25 cellular contexts compared by ENCODE assay signal in genomic region chr18:73384246-73384645, GRCh38.
DNase-seq lines count a peak whose midpoint lies in the region; ATAC-seq and TF ChIP-seq lines count a peak whose summit lies in the region.
"Had no signal": no experiment of that assay in that cellular context is flagged by ENCODE, and none has a peak within 500 bp of the region (broad histone marks: within the 10 kb centered on the region; RNA-seq: fewer than 3 reads in every experiment).

No MANE protein-coding gene starts in this region.

- peak overlapping the region; percentile 7 for H2AFZ ChIP-seq in mammary epithelial cell (ENCODE audit: low read depth, low read length)
- H2AFZ ChIP-seq in IMR-90 (replicated peaks; ENCODE audit: low read length, poor library complexity): no peak overlapping the region
- no peak overlapping the region for H2AFZ ChIP-seq in trophoblast cell (ENCODE audit: insufficient read depth, low read length, poor library complexity)

- H3K4me2 ChIP-seq in mammary epithelial cell (ENCODE audit: insufficient read depth, low read depth, low read length) (no peak overlapping the region), IMR-90 (ENCODE audit: low read depth, low read length) (no peak overlapping the region), trophoblast cell (ENCODE audit: low read length) (no peak overlapping the region)
- H3K4me2 ChIP-seq: A549, BLaER1 had no signal

- H3K9me1 ChIP-seq in IMR-90 (ENCODE audit: insufficient read depth, low read length): no peaks in the 10 kb centered on the region

- no peak overlapping the region for H4K12ac ChIP-seq in trophoblast cell (ENCODE audit: low read depth, low read length)

- no peak overlapping the region for H2BK15ac ChIP-seq in IMR-90 (ENCODE audit: low read depth, low read length)

- H3K23ac ChIP-seq in IMR-90 (ENCODE audit: low read depth, low read length) (no peak overlapping the region), trophoblast cell (ENCODE audit: low read length) (no peak overlapping the region)

- H4K5ac ChIP-seq in IMR-90 (ENCODE audit: low read depth, low read length): no peak overlapping the region

- no peaks in the 10 kb centered on the region for H3K27me3 ChIP-seq in mammary epithelial cell (ENCODE audit: insufficient read depth, low read length)
- H3K27me3 ChIP-seq in breast epithelium: no peaks in the 10 kb centered on the region
- H3K27me3 ChIP-seq in IMR-90 (ENCODE audit: control insufficient read depth, insufficient read depth, low read length): no peaks in the 10 kb centered on the region
- H3K27me3 ChIP-seq in trophoblast cell (ENCODE audit: insufficient read depth, low read length): no peaks in the 10 kb centered on the region
- H3K27me3 ChIP-seq: BE2C, BLaER1 had no signal

- no peak overlapping the region for H3K4ac ChIP-seq in IMR-90 (ENCODE audit: low read depth, low read length)
- no peak overlapping the region for H3K4ac ChIP-seq in trophoblast cell (ENCODE audit: low read depth, low read length)

- TF ChIP-seq POLR2A in breast epithelium (IDR thresholded peaks at IDR 0.05) (no peak), IMR-90 (IDR thresholded peaks at IDR 0.05; ENCODE audit: low read depth, low read length) (no peak)

- H4K91ac ChIP-seq in IMR-90 (ENCODE audit: insufficient read depth, low read depth, low read length): no peak overlapping the region
- H4K91ac ChIP-seq in trophoblast cell (ENCODE audit: low read depth, low read length): no peak overlapping the region

- no peaks in the 10 kb centered on the region for H3K79me1 ChIP-seq in IMR-90 (ENCODE audit: low read depth in 1 of 2, low read length in 2 of 2)
- H3K79me1 ChIP-seq in trophoblast cell (ENCODE audit: low read length): no peaks in the 10 kb centered on the region

- H4K20me1 ChIP-seq in mammary epithelial cell (ENCODE audit: insufficient read depth, low read length) (no peaks in the 10 kb centered on the region), IMR-90 (ENCODE audit: insufficient read depth, low read length) (no peaks in the 10 kb centered on the region)
- H4K20me1 ChIP-seq: BLaER1 had no signal

- no peak overlapping the region for H2BK20ac ChIP-seq in IMR-90 (ENCODE audit: low read depth, low read length)

- in situ Hi-C loops in mammary epithelial cell (cut with MboI; ENCODE audit: low sequenced_read_pairs in 2 of 2): no loop called here
- in situ Hi-C loops in IMR-90 (cut with MboI; ENCODE audit: low sequenced_read_pairs): no loop called here

- 56% methylated on average over 4 of the region's 4 CpGs for WGBS in mammary epithelial cell (ENCODE audit: low coverage, missing lambda C conversion rate)
- WGBS in IMR-90 (ENCODE audit: extremely low coverage in 2 of 2, insufficient read length in 1 of 2), 2 experiments: 60% methylated on average over 1 of the region's 4 CpGs; no CpG with 5 or more reads in 1 of the 2 experiments
- WGBS in trophoblast cell (ENCODE audit: extremely low coverage, insufficient coverage, insufficient read length): 100% methylated on average over 1 of the region's 4 CpGs

- DNase-seq in mammary epithelial cell (no peak), breast epithelium (ENCODE audit: low spot score in 2 of 2) (no peak), IMR-90 (peak; percentile 26), amniotic epithelial cell (ENCODE audit: low read depth) (peak; percentile 13), trophoblast cell (peak; percentile 17 to 55), globus pallidus (ENCODE audit: low spot score) (no peak), amygdala (lab: John Stamatoyannopoulos, UW) (no peak)
- no peak for DNase-seq in effector CD4-positive, alpha-beta T cell
- DNase-seq: BE2C; C1 segment of cervical spinal cord; CD4-positive, alpha-beta memory T cell; CD4-positive, CD25-positive, alpha-beta regulatory T cell; CD8-positive, alpha-beta memory T cell; COR-L47; DMS 273 treated with DMSO at 0.1 percent for 48 hours; DMS153; DMS53; DMS79; DND-41; EL; GDM1 had no signal

- CTCF ChIA-PET in mammary epithelial cell (lab: Charles Lee; ENCODE audit: low non-redundant PET) (no interaction called here), IMR-90 (lab: Yijun Ruan, JAX) (no interaction called here)

- H4K8ac ChIP-seq in IMR-90 (ENCODE audit: low read depth in 2 of 2, low read length in 2 of 2) (no peak overlapping the region), trophoblast cell (ENCODE audit: low read depth, low read length) (no peak overlapping the region)

- intact Hi-C loops in mammary epithelial cell (cut with micrococcal nuclease) (no loop called here), breast epithelium (cut with DNase I; ENCODE audit: low total_unique reads) (no loop called here), IMR-90 (cut with micrococcal nuclease) (no loop called here)

- no peak for ATAC-seq in IMR-90 (ENCODE audit: low read depth)
- ATAC-seq: A549, GM12878 had no signal

- H3K4me3 ChIP-seq in mammary epithelial cell (replicated peaks in 1 of 3; ENCODE audit: insufficient read depth in 1 of 3, low read depth in 2 of 3, low read length in 3 of 3) (no peak overlapping the region), breast epithelium (no peak overlapping the region), IMR-90 (ENCODE audit: insufficient read depth, low read depth, low read length) (no peak overlapping the region), trophoblast cell (ENCODE audit: low read depth, low read length) (no peak overlapping the region)
- H3K4me3 ChIP-seq: A549, BLaER1, GM12878 had no signal

- H2BK120ac ChIP-seq in IMR-90 (ENCODE audit: low read depth, low read length): no peak overlapping the region
- H2BK120ac ChIP-seq in trophoblast cell (ENCODE audit: insufficient read depth, low read length, poor library complexity): no peak overlapping the region

- dilution Hi-C loops in mammary epithelial cell (cut with HindIII; ENCODE audit: low sequenced_read_pairs) (no loop called here), IMR-90 (cut with HindIII; ENCODE audit: low sequenced_read_pairs, unreplicated experiment) (no loop called here)

- H3K18ac ChIP-seq in IMR-90 (ENCODE audit: low read depth, low read length) (no peak overlapping the region), trophoblast cell (ENCODE audit: low read length) (no peak overlapping the region)

- BruUV-seq in mammary epithelial cell (replicated peaks; lab: Mats Ljungman, UMichigan) (no TSS peak), IMR-90 (replicated peaks; lab: Mats Ljungman, UMichigan) (no TSS peak)

- H3K9ac ChIP-seq in mammary epithelial cell (ENCODE audit: insufficient read depth, low read length) (no peak overlapping the region), IMR-90 (ENCODE audit: low read depth, low read length) (no peak overlapping the region), trophoblast cell (ENCODE audit: low read length) (no peak overlapping the region)
- H3K9ac ChIP-seq: BLaER1 had no signal

- H3K4me1 ChIP-seq in mammary epithelial cell (ENCODE audit: insufficient read depth, low read length): peaks cover 8% of the 10 kb centered on the region
- H3K4me1 ChIP-seq in breast epithelium: no peaks in the 10 kb centered on the region
- H3K4me1 ChIP-seq in IMR-90 (ENCODE audit: control insufficient read depth, insufficient read depth, low read length): no peaks in the 10 kb centered on the region
- no peaks in the 10 kb centered on the region for H3K4me1 ChIP-seq in trophoblast cell (ENCODE audit: control insufficient read depth in 1 of 2, insufficient read depth in 2 of 2, low read length in 2 of 2)
- H3K4me1 ChIP-seq: A549, BE2C, BLaER1 had no signal

- H3K9me3 ChIP-seq in mammary epithelial cell (replicated peaks; ENCODE audit: insufficient read depth, low read length) (no peaks in the 10 kb centered on the region), breast epithelium (no peaks in the 10 kb centered on the region), IMR-90 (ENCODE audit: control insufficient read depth, insufficient read depth, low read length) (no peaks in the 10 kb centered on the region), trophoblast cell (ENCODE audit: insufficient read depth, low read depth, low read length) (no peaks in the 10 kb centered on the region)
- H3K9me3 ChIP-seq: A549, BE2C, BLaER1 had no signal

- TF ChIP-seq CTCF in mammary epithelial cell (conservative IDR thresholded peaks at IDR 0.05 in 1 of 2, IDR thresholded peaks at IDR 0.05 in 1 of 2; ENCODE audit: extremely low read depth in 1 of 2, insufficient read depth in 1 of 2, low read depth in 1 of 2, low read length in 2 of 2): no peak
- TF ChIP-seq CTCF in breast epithelium (IDR thresholded peaks at IDR 0.05): no peak
- TF ChIP-seq CTCF in IMR-90 (conservative IDR thresholded peaks at IDR 0.05; ENCODE audit: low read depth, low read length): no peak

- no peak overlapping the region for H2AK5ac ChIP-seq in IMR-90 (ENCODE audit: low read depth, low read length)
- H2AK5ac ChIP-seq in trophoblast cell (ENCODE audit: low read length): no peak overlapping the region

- no peaks in the 10 kb centered on the region for H3K79me2 ChIP-seq in mammary epithelial cell (ENCODE audit: insufficient read depth, low read length)
- no peaks in the 10 kb centered on the region for H3K79me2 ChIP-seq in trophoblast cell (ENCODE audit: control insufficient read depth, insufficient read depth, low read length, poor library complexity)

- H3K36me3 ChIP-seq in mammary epithelial cell (ENCODE audit: insufficient read depth, low read length): no peaks in the 10 kb centered on the region
- H3K36me3 ChIP-seq in breast epithelium: no peaks in the 10 kb centered on the region
- no peaks in the 10 kb centered on the region for H3K36me3 ChIP-seq in IMR-90 (ENCODE audit: control insufficient read depth, insufficient read depth, low read length)
- no peaks in the 10 kb centered on the region for H3K36me3 ChIP-seq in trophoblast cell (ENCODE audit: control insufficient read depth in 1 of 2, insufficient read depth in 2 of 2, low read length in 2 of 2)
- H3K36me3 ChIP-seq: BE2C, BLaER1 had no signal

- no peak overlapping the region for H3K56ac ChIP-seq in IMR-90 (ENCODE audit: extremely low read depth, insufficient read depth, low read length)

- H3K14ac ChIP-seq in IMR-90 (replicated peaks; ENCODE audit: low read depth, low read length) (no peak overlapping the region), trophoblast cell (ENCODE audit: low read length) (no peak overlapping the region)

- H2BK5ac ChIP-seq in IMR-90 (ENCODE audit: low read depth, low read length, poor library complexity, severe bottlenecking) (no peak overlapping the region), trophoblast cell (ENCODE audit: low read depth, low read length, poor library complexity) (no peak overlapping the region)

- H3K27ac ChIP-seq in mammary epithelial cell (ENCODE audit: insufficient read depth, low read depth, low read length) (no peak overlapping the region), breast epithelium (no peak overlapping the region), IMR-90 (ENCODE audit: insufficient read depth, low read length) (no peak overlapping the region), trophoblast cell (ENCODE audit: low read depth, low read length) (no peak overlapping the region)
- H3K27ac ChIP-seq: 22Rv1, A549, BLaER1 had no signal

- H2BK12ac ChIP-seq in trophoblast cell (ENCODE audit: low read length): no peak overlapping the region

- H2AK9ac ChIP-seq in IMR-90 (replicated peaks; ENCODE audit: low read depth, low read length, poor library complexity): no peak overlapping the region

- TF ChIP-seq RAD21 in IMR-90 (IDR thresholded peaks at IDR 0.05; ENCODE audit: low read length): no peak

- POLR2A ChIA-PET in IMR-90 (lab: Charles Lee; ENCODE audit: unreplicated experiment): no interaction called here

TF ChIP-seq in IMR-90, 13 proteins besides CTCF, POLR2A, EP300 and RAD21 (continues in another document):
- no peak for TF ChIP-seq FOS (IDR thresholded peaks at IDR 0.05; ENCODE audit: low read depth, low read length)

Comparison
In these comparisons a context has a peak if more than half of its experiments do, and no peak if none do; other contexts are left out.
1. DNase-seq: peak in IMR-90 (single experiment), amniotic epithelial cell (single experiment) and trophoblast cell (2 of 2); none in mammary epithelial cell (single experiment), breast epithelium (0 of 2), globus pallidus (single experiment), effector CD4-positive, alpha-beta T cell (single experiment) and amygdala (0 of 56).